19 cellular contexts compared by ENCODE assay signal in the genomic region with DNA sequence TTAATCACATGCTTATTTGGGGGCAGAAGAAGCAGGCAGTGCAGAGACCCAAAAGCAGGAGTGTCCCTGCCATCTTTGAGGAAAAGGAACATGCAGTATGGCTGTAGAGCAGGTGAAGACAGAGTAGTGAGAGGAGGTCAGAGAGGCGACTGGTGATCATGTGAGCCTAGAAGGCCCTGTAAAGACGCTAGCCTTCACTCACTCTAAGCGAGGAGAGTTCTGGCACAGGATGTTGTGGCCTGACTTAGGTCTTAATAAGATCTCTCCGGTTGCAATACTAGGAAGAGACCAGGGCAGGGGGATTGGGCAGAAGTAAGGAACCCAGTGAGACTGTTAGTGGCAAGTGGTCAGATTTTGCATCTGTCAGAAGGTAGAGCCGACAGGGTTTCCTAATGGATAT.
"Had no signal": no experiment of that assay in that cellular context is flagged by ENCODE, and none has a peak within 500 bp of the region (broad histone marks: within the 10 kb centered on the region; RNA-seq: fewer than 3 reads in every experiment).

No MANE protein-coding gene starts in this region.

- H3K36me3 ChIP-seq: breast epithelium, esophagus squamous epithelium, lower lobe of right lung, thyroid gland had no signal

- DNase-seq: activated B cell treated with CpG ODN at 0.5 μM for 24 hours; activated CD4-positive, alpha-beta T cell treated with anti-CD3 and anti-CD28 coated beads for 4 hours; effector CD8-positive, alpha-beta T cell; esophagus squamous epithelium; left cardiac atrium; lower lobe of right lung; psoas muscle; right cardiac atrium; SHP77 treated with DMSO at 0.1 percent for 48 hours; SK-N-SH; stimulated activated CD4-positive, alpha-beta T cell treated with anti-CD3 and anti-CD28 coated beads, Interleukin-15, amount 100 ng/mL, for 24 hours; stimulated activated CD4-positive, alpha-beta T cell treated with anti-CD3 and anti-CD28 coated beads, Interleukin-2, amount 100 ng/mL, for 48 hours; T-helper 9 cell; thyroid gland had no signal

- H3K9me3 Mint-ChIP-seq: activated B cell treated with CpG ODN at 0.5 μM for 24 hours; activated T-helper 1 cell treated with anti-CD3 and anti-CD28 coated beads, Interleukin-12 subunit alpha, Interleukin-12 subunit beta, Interleukin-2, Interleukin-4 antibody, amounts not matched to agents 30 ng/mL and 10 ng/mL and 1 ng/mL, durations not matched to agents 14 hours and 24 hours and 36 hours; dendritic cell treated with granulocyte-macrophage colony-stimulating factor and Interleukin-4, amounts not matched to agents 40 ng/mL and 50 ng/mL, for 4 days; neural crest cell had no signal

- H3K9me3 ChIP-seq: breast epithelium, esophagus squamous epithelium, lower lobe of right lung, psoas muscle, SK-N-SH, thyroid gland had no signal

- H3K4me3 Mint-ChIP-seq: activated B cell treated with CpG ODN at 0.5 μM for 24 hours; activated T-helper 1 cell treated with anti-CD3 and anti-CD28 coated beads, Interleukin-12 subunit alpha, Interleukin-12 subunit beta, Interleukin-2, Interleukin-4 antibody, amounts not matched to agents 30 ng/mL and 10 ng/mL and 1 ng/mL, durations not matched to agents 14 hours and 24 hours and 36 hours; dendritic cell treated with granulocyte-macrophage colony-stimulating factor and Interleukin-4, amounts not matched to agents 40 ng/mL and 50 ng/mL, for 4 days; neural crest cell had no signal

- H3K27me3 Mint-ChIP-seq: activated B cell treated with CpG ODN at 0.5 μM for 24 hours; dendritic cell treated with granulocyte-macrophage colony-stimulating factor and Interleukin-4, amounts not matched to agents 40 ng/mL and 50 ng/mL, for 4 days had no signal

- H3K4me1 ChIP-seq: breast epithelium, lower lobe of right lung, psoas muscle, thyroid gland had no signal

- H3K4me3 ChIP-seq: breast epithelium, esophagus squamous epithelium, lower lobe of right lung, psoas muscle, skin epidermis, thyroid gland had no signal

- H3K27ac Mint-ChIP-seq: activated B cell treated with CpG ODN at 0.5 μM for 24 hours; activated T-helper 1 cell treated with anti-CD3 and anti-CD28 coated beads, Interleukin-12 subunit alpha, Interleukin-12 subunit beta, Interleukin-2, Interleukin-4 antibody, amounts not matched to agents 30 ng/mL and 10 ng/mL and 1 ng/mL, durations not matched to agents 14 hours and 24 hours and 36 hours; dendritic cell treated with granulocyte-macrophage colony-stimulating factor and Interleukin-4, amounts not matched to agents 40 ng/mL and 50 ng/mL, for 4 days had no signal

- H3K27ac ChIP-seq: breast epithelium, esophagus squamous epithelium, lower lobe of right lung, psoas muscle, skin epidermis, thyroid gland had no signal

- H3K27me3 ChIP-seq: breast epithelium, esophagus squamous epithelium, thyroid gland had no signal

- ATAC-seq: left cardiac atrium, lower lobe of right lung, psoas muscle, right cardiac atrium had no signal
